Comparison of ENCODE assay signal across 20 cellular contexts in genomic region chr11:32575070-32575469, GRCh38.
"Had no signal": no experiment of that assay in that cellular context is flagged by ENCODE, and none has a peak within 500 bp of the region (broad histone marks: within the 10 kb centered on the region; RNA-seq: fewer than 3 reads in every experiment).

No MANE protein-coding gene starts in this region.

- H2AFZ ChIP-seq: parathyroid adenoma had no signal

- H3K4me1 ChIP-seq: colonic mucosa, heart left ventricle, parathyroid adenoma, psoas muscle, right lobe of liver, testis, transverse colon had no signal

- H3K9ac ChIP-seq: parathyroid adenoma had no signal

- H3K4me3 ChIP-seq: colonic mucosa, heart left ventricle, psoas muscle, right lobe of liver, skin epidermis, testis, transverse colon had no signal

- H3K9me3 ChIP-seq: colonic mucosa, heart left ventricle, psoas muscle, right lobe of liver, testis, transverse colon had no signal

- H3K27me3 ChIP-seq: colonic mucosa, right lobe of liver, testis, transverse colon had no signal

- FAIRE-seq: endothelial cell of umbilical vein, frontal cortex had no signal

- DNase-seq: colonic mucosa; effector CD4-positive, alpha-beta T cell; endodermal cell; erythroblast; heart left ventricle; hippocampal formation; mammary epithelial cell; psoas muscle; retina; right lobe of liver; stimulated activated CD4-positive, alpha-beta T cell treated with anti-CD3 and anti-CD28 coated beads, Interleukin-2, amount 100 ng/mL, for 24 hours; stimulated activated CD4-positive, alpha-beta T cell treated with anti-CD3 and anti-CD28 coated beads, Interleukin-4, amount 100 ng/mL, for 4 hours; stimulated activated naive B cell treated with anti-CD40 and anti-IgM and Interleukin-4, amounts not matched to agents 10 μg/mL and 1 μg/mL and 100 μg/mL, for 72 hours; stimulated activated naive CD8-positive, alpha-beta T cell treated with anti-CD3 and anti-CD28 coated beads, Interleukin-15, amount 100 ng/mL, for 72 hours; testis; transverse colon had no signal

- H3K27ac ChIP-seq: colonic mucosa, heart left ventricle, parathyroid adenoma, psoas muscle, right lobe of liver, skin epidermis, testis, transverse colon had no signal

- H3K79me2 ChIP-seq: parathyroid adenoma had no signal

- H3K36me3 ChIP-seq: colonic mucosa, heart left ventricle, right lobe of liver, transverse colon had no signal
